Comparison of ENCODE assay signal across 19 cellular contexts in genomic region chr5:143186623-143187022, GRCh38.
DNase-seq lines count a peak whose midpoint lies in the region; ATAC-seq, FAIRE-seq and TF ChIP-seq lines count a peak whose summit lies in the region.
"Had no signal": no experiment of that assay in that cellular context is flagged by ENCODE, and none has a peak within 500 bp of the region (broad histone marks: within the 10 kb centered on the region; RNA-seq: fewer than 3 reads in every experiment).

No MANE protein-coding gene starts in this region.

- H3K79me2 ChIP-seq in MM.1S (ENCODE audit: low read length) (no peaks in the 10 kb centered on the region), H1 (ENCODE audit: control insufficient read depth in 1 of 2, insufficient read depth in 2 of 2, low read length in 2 of 2) (no peaks in the 10 kb centered on the region)

- no peak for FAIRE-seq in H1 (lab: Jason Lieb, UNC)
- FAIRE-seq: small intestine, TTC549 had no signal

- H2AK5ac ChIP-seq in H1 (ENCODE audit: low read depth, low read length): no peak overlapping the region

- H3K23me2 ChIP-seq in H1 (ENCODE audit: low read depth, low read length): no peaks in the 10 kb centered on the region

- no peak overlapping the region for H4K8ac ChIP-seq in H1 (ENCODE audit: extremely low read depth, insufficient read depth, low read length)

- no peak overlapping the region for H4K5ac ChIP-seq in H1 (ENCODE audit: insufficient read length, low read depth, low read length)

- peak overlapping the region; percentile 51; the same call in 1 of the 2 replicates for H3K27ac ChIP-seq in MM.1S (ENCODE audit: low read length)
- H3K27ac ChIP-seq in H1 (ENCODE audit: low read depth, low read length): no peak overlapping the region

- DNase-seq in NCI-H510A treated with DMSO at 0.1 percent for 48 hours (lab: John Stamatoyannopoulos, UW) (peak; percentile 33), NCI-H510A (lab: John Stamatoyannopoulos, UW) (no peak), MM.1S (peak; percentile 57), H1 (ENCODE audit: low read depth in 1 of 2, low spot score in 2 of 2) (no peak), NCI-H2029 (lab: John Stamatoyannopoulos, UW) (no peak), COLO668 (lab: John Stamatoyannopoulos, UW; ENCODE audit: unreplicated experiment) (no peak)
- DNase-seq in activated naive CD4-positive, alpha-beta T cell (lab: John Stamatoyannopoulos, UW): no peak
- DNase-seq: CD4-positive, CD25-positive, alpha-beta regulatory T cell; cerebellar nuclear complex; glutamatergic neuron; midbrain; NCI-H146; NCI-H526 treated with DMSO at 0.1 percent for 48 hours; occipital lobe; small intestine; substantia nigra had no signal

- no peak overlapping the region for H2BK120ac ChIP-seq in H1 (replicated peaks; ENCODE audit: low read depth, low read length)

- H2BK15ac ChIP-seq in H1 (ENCODE audit: low read length): no peak overlapping the region

- no peak overlapping the region for H4K91ac ChIP-seq in H1 (replicated peaks; ENCODE audit: insufficient read length, low read length)

- H3K27me3 ChIP-seq in MM.1S (replicated peaks; ENCODE audit: insufficient read depth, low read length): no peaks in the 10 kb centered on the region
- H3K27me3 ChIP-seq in H1 (replicated peaks in 1 of 4; ENCODE audit: control insufficient read depth in 3 of 4, extremely low read depth in 1 of 4, insufficient read depth in 3 of 4, low read length in 3 of 4): no peaks in the 10 kb centered on the region

- no peak overlapping the region for H2BK20ac ChIP-seq in H1 (ENCODE audit: low read length)

- no peaks in the 10 kb centered on the region for H3K9me2 ChIP-seq in MM.1S (replicated peaks; ENCODE audit: insufficient read depth, low read length)

- TF ChIP-seq EP300 in H1 (IDR thresholded peaks at IDR 0.05; ENCODE audit: borderline replicate concordance in 1 of 2, low read depth in 2 of 2, low read length in 2 of 2): no peak

- H3K79me1 ChIP-seq in H1 (ENCODE audit: low read depth, low read length): no peaks in the 10 kb centered on the region

- TF ChIP-seq POLR2A in H1 (IDR thresholded peaks at IDR 0.05; ENCODE audit: control extremely low read depth in 1 of 2, low read depth in 2 of 2, low read length in 2 of 2): no peak

- ATAC-seq in GM21367 (IDR thresholded peaks at IDR 0.05; ENCODE audit: unreplicated experiment): peak; percentile 28
- ATAC-seq: Right ventricle myocardium inferior had no signal

- no peak overlapping the region for H3K4me3 ChIP-seq in MM.1S (ENCODE audit: low read length)
- no peak overlapping the region for H3K4me3 ChIP-seq in H1 (ENCODE audit: extremely low read depth in 1 of 4, insufficient read depth in 2 of 4, low read depth in 3 of 4, low read length in 4 of 4)

- H3K23ac ChIP-seq in H1 (ENCODE audit: insufficient read length): no peak overlapping the region

- POLR2A ChIA-PET in H1 (lab: Charles Lee; ENCODE audit: partially characterized antibody): no interaction called here

- no peak overlapping the region for H2BK5ac ChIP-seq in H1 (ENCODE audit: low read depth, low read length)

- H3K14ac ChIP-seq in H1 (ENCODE audit: insufficient read length): no peak overlapping the region

- no peaks in the 10 kb centered on the region; the same call in 1 of the 2 replicates for H3K9me3 ChIP-seq in MM.1S (replicated peaks; ENCODE audit: insufficient read depth, low read length)
- H3K9me3 ChIP-seq in H1 (ENCODE audit: insufficient read depth in 2 of 2, low read depth in 1 of 2, low read length in 1 of 2): no peaks in the 10 kb centered on the region

- no peak overlapping the region for H2BK12ac ChIP-seq in H1 (ENCODE audit: low read depth, low read length)

- no peak overlapping the region for H2AFZ ChIP-seq in MM.1S (ENCODE audit: low read length)
- no peak overlapping the region for H2AFZ ChIP-seq in H1 (ENCODE audit: low read length)

- H4K20me1 ChIP-seq in MM.1S (ENCODE audit: insufficient read depth, low read length) (no peaks in the 10 kb centered on the region), H1 (replicated peaks in 1 of 2; ENCODE audit: control insufficient read depth in 1 of 2, insufficient read depth in 2 of 2, low read length in 2 of 2) (no peaks in the 10 kb centered on the region)

- H3K18ac ChIP-seq in H1 (ENCODE audit: extremely low read depth, low read length): no peak overlapping the region

- H3K56ac ChIP-seq in H1 (replicated peaks; ENCODE audit: insufficient read length, low read depth, low read length): no peak overlapping the region

- no peak overlapping the region for H3K9ac ChIP-seq in MM.1S (ENCODE audit: low read length)
- no peak overlapping the region for H3K9ac ChIP-seq in H1 (replicated peaks in 1 of 4; ENCODE audit: extremely low read depth in 1 of 4, low read depth in 3 of 4, low read length in 3 of 4)

- H3F3A ChIP-seq in MM.1S (ENCODE audit: insufficient read depth, low read length): peaks cover 18% of the 10 kb centered on the region; the same call in 1 of the 2 replicates

- H3K36me3 ChIP-seq in MM.1S (replicated peaks; ENCODE audit: insufficient read depth, low read length) (no peaks in the 10 kb centered on the region), H1 (ENCODE audit: control insufficient read depth in 2 of 4, insufficient read depth in 4 of 4, low read length in 3 of 4) (no peaks in the 10 kb centered on the region)

- no peak for TF ChIP-seq CTCF in MM.1S (IDR thresholded peaks at IDR 0.05; ENCODE audit: low read length)
- no peak for TF ChIP-seq CTCF in H1 (IDR thresholded peaks at IDR 0.05; ENCODE audit: control extremely low read depth in 1 of 3, insufficient read depth in 1 of 3, low read depth in 1 of 3, low read length in 3 of 3)

- H3K4me2 ChIP-seq in MM.1S (ENCODE audit: low read depth, low read length): peak overlapping the region; percentile 28; the same call in 1 of the 2 replicates
- no peak overlapping the region for H3K4me2 ChIP-seq in H1 (ENCODE audit: insufficient read depth in 1 of 2, low read depth in 2 of 2, low read length in 2 of 2)

- H3K4me1 ChIP-seq in MM.1S (ENCODE audit: low read length) (peaks cover 49% of the 10 kb centered on the region), H1 (replicated peaks in 1 of 4; ENCODE audit: control insufficient read depth in 3 of 4, insufficient read depth in 4 of 4, low read length in 3 of 4) (no peaks in the 10 kb centered on the region)

- CTCF ChIA-PET in H1 (lab: Charles Lee; ENCODE audit: partially characterized antibody): interaction anchor here (0.7 to 1.5 kb wide), 7 partner anchors 12 to 499 kb away, joined by 3 to 5 read pairs (median 3); no protein-coding TSS in a partner anchor

- no peak for TF ChIP-seq RAD21 in H1 (IDR thresholded peaks at IDR 0.05 in 1 of 2, conservative IDR thresholded peaks at IDR 0.05 in 1 of 2; ENCODE audit: low read depth in 2 of 2, low read length in 2 of 2)

- H3K4ac ChIP-seq in H1 (replicated peaks; ENCODE audit: insufficient read length, low read depth, low read length): no peak overlapping the region

TF ChIP-seq in H1, 55 proteins besides CTCF, POLR2A, EP300 and RAD21:
- no peak for TF ChIP-seq BACH1 (IDR thresholded peaks at IDR 0.05; ENCODE audit: low read length)
- no peak for TF ChIP-seq JUN (IDR thresholded peaks at IDR 0.05; ENCODE audit: low read depth, low read length)
- no peak for TF ChIP-seq POU5F1 (IDR thresholded peaks at IDR 0.05; ENCODE audit: low read depth, low read length)
- TF ChIP-seq CEBPB (IDR thresholded peaks at IDR 0.05; ENCODE audit: low read depth, low read length): 0 out of 2 replicates have a peak, but pooled peaks have one; percentile 8
- no peak for TF ChIP-seq FOSL1 (IDR thresholded peaks at IDR 0.05; ENCODE audit: insufficient read depth, low read depth, low read length)
- no peak for TF ChIP-seq CTBP2 (IDR thresholded peaks at IDR 0.05; ENCODE audit: borderline replicate concordance, insufficient read depth, insufficient read length, low read length)

Comparison
In these comparisons a context has a peak if more than half of its experiments do, and no peak if none do; other contexts are left out.
1. DNase-seq: peak in NCI-H510A treated with DMSO at 0.1 percent for 48 hours (single experiment) and MM.1S (single experiment); none in NCI-H510A (single experiment), H1 (0 of 2), NCI-H2029 (single experiment), activated naive CD4-positive, alpha-beta T cell (0 of 4) and COLO668 (single experiment).